ENCODE assay signal across 8 cellular contexts in genomic region chr18:21741511-21742322, GRCh38. TPM values are rescaled to one million over a fixed set of nuclear protein-coding genes. Genes with fewer than 3 reads are reported as not detected.
DNase-seq lines count a peak whose midpoint lies in the region; ATAC-seq and TF ChIP-seq lines count a peak whose summit lies in the region.

No MANE protein-coding gene starts in this region.

- H3K9me3 ChIP-seq in WERI-Rb-1 (ENCODE audit: severe bottlenecking) (peaks cover 3% of the 10 kb centered on the region), mononuclear cell (ENCODE audit: low read depth, low read length) (no peaks in the 10 kb centered on the region)
- no peaks in the 10 kb centered on the region for H3K9me3 ChIP-seq in effector memory CD4-positive, alpha-beta T cell (ENCODE audit: control insufficient read depth, low read length)

- TF ChIP-seq CTCF in WERI-Rb-1 (IDR thresholded peaks at IDR 0.05; ENCODE audit: low read depth, low read length): no peak

- peak overlapping the region; percentile 99 for H3K27ac ChIP-seq in WERI-Rb-1
- peak overlapping the region; percentile 67 for H3K27ac ChIP-seq in effector memory CD4-positive, alpha-beta T cell (ENCODE audit: insufficient read depth, low read length, poor library complexity, severe bottlenecking)
- peak overlapping the region; percentile 73 for H3K27ac ChIP-seq in substantia nigra (ENCODE audit: low read depth, low read length, poor library complexity, severe bottlenecking)

- H3K4me3 ChIP-seq in WERI-Rb-1 (ENCODE audit: low read depth, low read length): peak overlapping the region; percentile 84
- H3K4me3 ChIP-seq in effector memory CD4-positive, alpha-beta T cell (ENCODE audit: insufficient read depth, low read depth, low read length, poor library complexity, severe bottlenecking): peak overlapping the region; percentile 96
- peak overlapping the region; percentile 98 for H3K4me3 ChIP-seq in mononuclear cell (ENCODE audit: low read length)

- H3K27me3 ChIP-seq in WERI-Rb-1 (ENCODE audit: insufficient read depth, low read depth, severe bottlenecking): no peaks in the 10 kb centered on the region
- no peaks in the 10 kb centered on the region for H3K27me3 ChIP-seq in effector memory CD4-positive, alpha-beta T cell (replicated peaks; ENCODE audit: control insufficient read depth, insufficient read depth, low read length, poor library complexity, severe bottlenecking)
- H3K27me3 ChIP-seq in mononuclear cell (ENCODE audit: insufficient read depth, low read length): no peaks in the 10 kb centered on the region

- H3K36me3 ChIP-seq in WERI-Rb-1: peaks cover 18% of the 10 kb centered on the region
- no peaks in the 10 kb centered on the region for H3K36me3 ChIP-seq in effector memory CD4-positive, alpha-beta T cell (ENCODE audit: control insufficient read depth, insufficient read depth, low read length)

- H3K4me1 ChIP-seq in effector memory CD4-positive, alpha-beta T cell (ENCODE audit: control insufficient read depth, insufficient read depth, low read length, poor library complexity, severe bottlenecking): peaks cover 10% of the 10 kb centered on the region
- peaks cover 26% of the 10 kb centered on the region for H3K4me1 ChIP-seq in mononuclear cell (ENCODE audit: insufficient read depth, low read length)

- peak; percentile 15 for ATAC-seq in GM21390 (IDR thresholded peaks at IDR 0.05; ENCODE audit: unreplicated experiment)

- DNase-seq in DMS79 treated with DMSO at 0.1 percent for 48 hours (lab: John Stamatoyannopoulos, UW) (peak; percentile 46), HuH-7.5 (ENCODE audit: low spot score) (peak; percentile 12), WERI-Rb-1 (peak; percentile 69), substantia nigra (lab: John Stamatoyannopoulos, UW) (peak in 24 of 49 donors; percentile 3 to 83 (median 32)), NCI-H226 (no peak)
- peak in 2 of 3 donors; percentile 8 to 15 for DNase-seq in effector memory CD4-positive, alpha-beta T cell

RNA-seq across cellular contexts. Expression of gene MIB1, which starts 1.1 kb away (rescaled TPM):
- total RNA-seq in mononuclear cell: 24.3 TPM

RNA-seq across cellular contexts. Expression of gene ABHD3, which starts 37.1 kb away (rescaled TPM):
- 27.3 TPM for total RNA-seq in mononuclear cell
